22 cellular contexts compared by ENCODE assay signal in genomic region chr1:185450123-185450788, GRCh38.
"Had no signal": no experiment of that assay in that cellular context is flagged by ENCODE, and none has a peak within 500 bp of the region (broad histone marks: within the 10 kb centered on the region; RNA-seq: fewer than 3 reads in every experiment).

No MANE protein-coding gene starts in this region.

- H3K27ac ChIP-seq: SJSA1, SK-N-MC had no signal

- H3K4me3 ChIP-seq: MG63, SJSA1, SK-N-MC had no signal

- H3K27me3 ChIP-seq: MG63, SJSA1 had no signal

- DNase-seq: IMR-90, Karpas-422, KG1, MG63, NCI-H1092, NCI-H1105 treated with DMSO at 0.1 percent for 48 hours, NCI-H1417 treated with DMSO at 0.1 percent for 48 hours, NCI-H146, NCI-H187, NCI-H2081, NCI-H2107, NCI-H2227 treated with DMSO at 0.1 percent for 48 hours, NCI-H524, NCI-H526 treated with DMSO at 0.1 percent for 48 hours, NCI-H774, Right ventricle myocardium superior, RPMI8226, SIG-M5 had no signal

- FAIRE-seq: HepG2, RCC 7860 had no signal

- H3K9me3 ChIP-seq: SJSA1 had no signal

- H3K36me3 ChIP-seq: MG63, SJSA1 had no signal
